ENCODE assay signal across 11 cellular contexts in genomic region chr9:90044710-90045151, GRCh38.
DNase-seq lines count a peak whose midpoint lies in the region; ATAC-seq lines count a peak whose summit lies in the region.
"Had no signal": no experiment of that assay in that cellular context is flagged by ENCODE, and none has a peak within 500 bp of the region (broad histone marks: within the 10 kb centered on the region; RNA-seq: fewer than 3 reads in every experiment).

No MANE protein-coding gene starts in this region.

- no peak for ATAC-seq in sciatic nerve
- no peak for ATAC-seq in HG03432 (IDR thresholded peaks at IDR 0.05; ENCODE audit: unreplicated experiment)

- H3K27ac ChIP-seq in epithelial cell of prostate, result peak overlapping the region; percentile 67

- intact Hi-C loops in sciatic nerve (cut with DNase I), result no loop called here

- peak; percentile 27 for DNase-seq in stimulated activated CD4-positive, alpha-beta T cell treated with anti-CD3 and anti-CD28 coated beads, Interleukin-15, amount 100 ng/mL, for 24 hours
- DNase-seq in stimulated activated CD4-positive, alpha-beta T cell treated with anti-CD3 and anti-CD28 coated beads, Interleukin-12 subunit alpha, Interleukin-12 subunit beta, amount 100 ng/mL, for 4 hours, result no peak
- peak; percentile 95 for DNase-seq in NCI-H69 (lab: John Stamatoyannopoulos, UW)
- DNase-seq in epithelial cell of prostate (ENCODE audit: low read depth, low spot score), result no peak
- no peak for DNase-seq in sciatic nerve (ENCODE audit: low spot score)
- no peak for DNase-seq in SKM-1 treated with dmso at 0.1 percent for 144 hours (lab: John Stamatoyannopoulos, UW; ENCODE audit: unreplicated experiment)
- no peak for DNase-seq in superior temporal gyrus (ENCODE audit: extremely low spot score)
- DNase-seq: Caco-2, cerebellar nuclear complex, NCI-H1694 treated with DMSO at 0.1 percent for 48 hours had no signal

Comparison
In these comparisons a context has a peak if more than half of its experiments do, and no peak if none do; other contexts are left out.
1. DNase-seq: peak in stimulated activated CD4-positive, alpha-beta T cell treated with anti-CD3 and anti-CD28 coated beads, Interleukin-15, amount 100 ng/mL, for 24 hours (single experiment) and NCI-H69 (single experiment); none in stimulated activated CD4-positive, alpha-beta T cell treated with anti-CD3 and anti-CD28 coated beads, Interleukin-12 subunit alpha, Interleukin-12 subunit beta, amount 100 ng/mL, for 4 hours (single experiment), epithelial cell of prostate (single experiment), sciatic nerve (single experiment), SKM-1 treated with dmso at 0.1 percent for 144 hours (single experiment) and superior temporal gyrus (single experiment).